ENCODE assay signal across 14 cellular contexts in the genomic region with DNA sequence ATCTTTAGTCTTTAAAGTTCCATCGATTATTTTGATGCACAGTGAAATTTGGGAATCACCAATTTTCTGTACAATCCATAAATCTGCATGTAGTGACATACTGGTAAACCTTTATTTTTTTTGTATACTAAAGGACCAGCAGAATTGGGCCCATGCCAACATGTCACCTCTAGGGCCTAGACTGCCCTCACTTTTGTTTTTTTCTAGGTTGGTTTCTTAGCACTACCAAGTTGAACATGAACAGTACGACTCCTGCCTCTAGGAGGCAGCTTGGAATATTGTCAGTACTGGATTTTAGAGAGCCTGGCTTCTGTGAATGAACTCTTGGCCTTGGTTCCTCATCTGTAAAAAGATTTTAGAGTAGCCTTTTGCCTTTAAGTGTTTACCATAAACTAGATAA. TPM values are rescaled to one million over a fixed set of nuclear protein-coding genes. Genes with fewer than 3 reads are reported as not detected.
A peak's percentile ranks its signal among the peaks of the same experiment; 100 is the strongest.
DNase-seq lines count a peak whose midpoint lies in the region; ATAC-seq and TF ChIP-seq lines count a peak whose summit lies in the region.
"Had no signal": no experiment of that assay in that cellular context is flagged by ENCODE, and none has a peak within 500 bp of the region (broad histone marks: within the 10 kb centered on the region; RNA-seq: fewer than 3 reads in every experiment).

No MANE protein-coding gene starts in this region.

- CTCF ChIA-PET in HEK293T (lab: Yijun Ruan, JAX) (interaction anchor here (0.6 to 0.9 kb wide), 2 partner anchors 38 to 796 kb away, joined by 4 read pairs; no protein-coding TSS in a partner anchor), Panc1 (lab: Charles Lee) (no interaction called here)

- no peaks in the 10 kb centered on the region for H3K27me3 ChIP-seq in Panc1 (ENCODE audit: control insufficient read depth, insufficient read depth, low read length)

- H3K27ac ChIP-seq in Panc1 (ENCODE audit: low read length): no peak overlapping the region
- H3K27ac ChIP-seq: prostate gland had no signal

- TF ChIP-seq CTCF in Panc1 (IDR thresholded peaks at IDR 0.05) (peak; percentile 37), retinal pigment epithelial cell (conservative IDR thresholded peaks at IDR 0.05; ENCODE audit: low read depth, low read length) (peak; percentile 28)

- intact Hi-C loops in Panc1 (cut with micrococcal nuclease; ENCODE audit: unreplicated experiment): no loop called here

- peak; percentile 52; the same call in 1 of the 2 replicates for ATAC-seq in Panc1
- no peak for ATAC-seq in GM18517 (IDR thresholded peaks at IDR 0.05; ENCODE audit: unreplicated experiment)

- H3K4me3 ChIP-seq in Panc1 (ENCODE audit: low read depth in 2 of 2, low read length in 2 of 2): no peak overlapping the region
- no peak overlapping the region for H3K4me3 ChIP-seq in retinal pigment epithelial cell (ENCODE audit: low read length)
- H3K4me3 ChIP-seq: HAP-1, prostate gland had no signal

- H3K4me1 ChIP-seq in Panc1 (ENCODE audit: control insufficient read depth, insufficient read depth, low read length): peaks cover 11% of the 10 kb centered on the region
- H3K4me1 ChIP-seq: prostate gland had no signal

- no peaks in the 10 kb centered on the region for H3K36me3 ChIP-seq in Panc1 (ENCODE audit: control insufficient read depth, insufficient read depth, low read length)
- H3K36me3 ChIP-seq: prostate gland had no signal

- in situ Hi-C loops in Panc1 (cut with HindIII; ENCODE audit: low pct_unique_long_range_greater_than_20kb, low sequenced_read_pairs): no loop called here

- DNase-seq in HEK293T (ENCODE audit: extremely low spot score): peak; percentile 33
- no peak for DNase-seq in Panc1 (ENCODE audit: low read depth, low spot score)
- DNase-seq in erythroblast (lab: John Stamatoyannopoulos, UW): peak; percentile 4 to 10
- DNase-seq in retinal pigment epithelial cell (ENCODE audit: low read depth): no peak
- DNase-seq in NK-92 (lab: John Stamatoyannopoulos, UW; ENCODE audit: unreplicated experiment): no peak
- no peak for DNase-seq in DMS79 (lab: John Stamatoyannopoulos, UW)
- DNase-seq: effector CD8-positive, alpha-beta T cell; hypothalamus; mesenchymal stem cell; NCI-H345; SIG-M5 had no signal

- POLR2A ChIA-PET in HEK293T (lab: Yijun Ruan, JAX): interaction anchor here (3.9 kb wide), 1 partner anchor 32 kb away, joined by 13 read pairs; the partner anchor contains the start of genes NKIRAS1 and RPL15
- POLR2A ChIA-PET in Panc1 (lab: Charles Lee): no interaction called here

- TF ChIP-seq POLR2A in erythroblast (IDR thresholded peaks at IDR 0.05; ENCODE audit: low read length): no peak

- no peaks in the 10 kb centered on the region for H3K9me3 ChIP-seq in Panc1 (ENCODE audit: control insufficient read depth, insufficient read depth, low read depth, low read length)
- H3K9me3 ChIP-seq: HAP-1, prostate gland had no signal

- BruUV-seq in Panc1 (replicated peaks; lab: Mats Ljungman, UMichigan): no TSS peak

TF ChIP-seq in HEK293T, 16 proteins besides CTCF, POLR2A, EP300 and RAD21:
- TF ChIP-seq SP1 (IDR thresholded peaks at IDR 0.05) (no peak), HDGF (IDR thresholded peaks at IDR 0.05; ENCODE audit: borderline replicate concordance) (no peak), FOXA1 (IDR thresholded peaks at IDR 0.05) (no peak), FOXK2 (IDR thresholded peaks at IDR 0.05) (no peak), L3MBTL2 (conservative IDR thresholded peaks at IDR 0.05) (no peak), CTBP1 (IDR thresholded peaks at IDR 0.05; ENCODE audit: borderline replicate concordance) (no peak), SUZ12 (IDR thresholded peaks at IDR 0.05) (no peak), NFRKB (IDR thresholded peaks at IDR 0.05) (no peak), TARDBP (IDR thresholded peaks at IDR 0.05) (no peak), ARNT (IDR thresholded peaks at IDR 0.05) (no peak), ZNF384 (IDR thresholded peaks at IDR 0.05) (no peak; the same call in 1 of the 2 replicates), ELF4 (IDR thresholded peaks at IDR 0.05) (no peak), BHLHE40 (IDR thresholded peaks at IDR 0.05; ENCODE audit: borderline replicate concordance) (no peak), PKNOX1 (IDR thresholded peaks at IDR 0.05) (no peak), FOXM1 (IDR thresholded peaks at IDR 0.05; ENCODE audit: borderline replicate concordance) (no peak), LEF1 (IDR thresholded peaks at IDR 0.05; ENCODE audit: borderline replicate concordance) (no peak)

RNA-seq across cellular contexts. Expression of gene NKIRAS1, which starts 32.3 kb away (rescaled TPM):
- total RNA-seq in Panc1 (2021; ENCODE audit: unreplicated experiment): 8.9 TPM
- polyA plus RNA-seq in Panc1 (2012; ENCODE audit: insufficient read length): 4.7 TPM

RNA-seq across cellular contexts. Expression of gene RPL15, which starts 32.5 kb away (rescaled TPM):
- 864 TPM for total RNA-seq in Panc1 (2021; ENCODE audit: unreplicated experiment)
- 1,152 TPM for polyA plus RNA-seq in Panc1 (2012; ENCODE audit: insufficient read length)

Comparison
In these comparisons a context has a peak if more than half of its experiments do, and no peak if none do; other contexts are left out.
1. DNase-seq: peak in HEK293T (single experiment) and erythroblast (2 of 2); none in Panc1 (single experiment), retinal pigment epithelial cell (single experiment), NK-92 (single experiment) and DMS79 (single experiment).